ENCODE assay signal across 15 cellular contexts in the genomic region with DNA sequence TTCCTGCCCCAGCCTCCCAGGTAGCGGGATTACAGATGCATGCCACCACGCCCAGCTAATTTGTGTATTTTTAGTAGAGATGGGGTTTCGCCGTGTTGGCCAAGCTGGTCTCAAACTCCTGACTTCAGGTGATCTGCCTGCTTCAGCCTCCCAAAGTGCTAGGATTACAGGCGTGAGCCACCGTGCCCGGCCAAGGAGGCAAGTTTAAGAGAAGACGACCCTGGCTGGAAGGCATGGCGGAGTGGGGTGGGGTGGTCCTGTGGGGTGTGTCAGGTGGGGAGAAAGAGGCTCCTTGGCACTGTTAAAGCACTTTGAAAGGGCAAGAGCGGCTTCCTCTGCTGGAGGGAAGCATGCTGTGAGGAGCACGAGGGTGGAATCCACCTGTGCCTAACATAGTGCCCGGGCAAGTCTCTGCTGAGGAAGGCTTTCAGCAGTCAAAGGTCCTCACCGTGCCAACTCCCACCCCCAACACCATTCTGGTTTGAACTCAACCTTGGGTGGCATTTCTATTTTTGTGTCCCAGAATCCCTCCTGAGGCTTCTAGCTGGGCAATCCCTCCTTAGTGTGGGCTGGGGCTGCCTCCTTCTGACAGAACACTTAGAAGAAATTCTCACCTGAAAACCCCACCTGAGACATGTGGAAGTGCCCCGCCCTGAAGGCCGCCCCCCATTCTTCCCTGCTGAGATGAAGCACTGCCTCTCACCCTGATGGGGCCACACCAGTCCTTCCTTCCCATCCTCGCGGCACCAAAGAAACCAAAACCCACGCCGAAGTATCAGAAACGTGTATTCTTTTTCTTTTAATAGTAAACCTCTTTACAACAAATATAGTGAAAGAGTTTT. TPM values are rescaled to one million over a fixed set of nuclear protein-coding genes. Genes with fewer than 3 reads are reported as not detected.
DNase-seq lines count a peak whose midpoint lies in the region; ATAC-seq and TF ChIP-seq lines count a peak whose summit lies in the region.
"Had no signal": no experiment of that assay in that cellular context is flagged by ENCODE, and none has a peak within 500 bp of the region (broad histone marks: within the 10 kb centered on the region; RNA-seq: fewer than 3 reads in every experiment).

No MANE protein-coding gene starts in this region.

- no peak overlapping the region for H3K4me3 Mint-ChIP-seq in activated naive CD4-positive, alpha-beta T cell treated with anti-CD3 and anti-CD28 coated beads, Interleukin-2, amount 50 U/mL, for 24 hours
- H3K4me3 Mint-ChIP-seq in central memory CD8-positive, alpha-beta T cell = no peak overlapping the region
- H3K4me3 Mint-ChIP-seq: stimulated activated naive CD8-positive, alpha-beta T cell treated with anti-CD3 and anti-CD28 coated beads, Interleukin-15, amount 100 ng/mL, for 72 hours had no signal

- ATAC-seq in central memory CD8-positive, alpha-beta T cell (replicated peaks; ENCODE audit: extremely low read depth, poor library complexity, severe bottlenecking) = no peak
- ATAC-seq: A549; stimulated activated naive CD8-positive, alpha-beta T cell treated with anti-CD3 and anti-CD28 coated beads, Interleukin-15, amount 100 ng/mL, for 72 hours had no signal

- peaks cover 21% of the 10 kb centered on the region for H3K4me1 Mint-ChIP-seq in activated naive CD4-positive, alpha-beta T cell treated with anti-CD3 and anti-CD28 coated beads, Interleukin-2, amount 50 U/mL, for 24 hours
- peaks cover 34% of the 10 kb centered on the region for H3K4me1 Mint-ChIP-seq in central memory CD8-positive, alpha-beta T cell

- no peak for DNase-seq in activated naive CD4-positive, alpha-beta T cell treated with Interleukin-2 at 50 U/mL for 16 hours
- DNase-seq in central memory CD8-positive, alpha-beta T cell (ENCODE audit: low spot score in 2 of 2) = no peak
- DNase-seq in thyroid gland (no peak), ecto neural progenitor cell (ENCODE audit: low spot score) (no peak), NCI-H345 (lab: John Stamatoyannopoulos, UW) (no peak)
- DNase-seq in activated effector memory CD4-positive, alpha-beta T cell treated with anti-CD3 and anti-CD28 coated beads, Interleukin-2, amount 50 U/mL, for 16 hours = no peak
- DNase-seq: COR-L47; effector CD4-positive, alpha-beta T cell; NCI-H187; stimulated activated naive CD8-positive, alpha-beta T cell treated with anti-CD3 and anti-CD28 coated beads, Interleukin-15, amount 100 ng/mL, for 72 hours had no signal

- H3K27ac ChIP-seq in mucosa of rectum (ENCODE audit: low read depth in 2 of 2, low read length in 2 of 2) (peak overlapping the region; percentile 48 to 58), thyroid gland (peak overlapping the region in 2 of 3 donors; percentile 45 to 47)
- H3K27ac ChIP-seq: SK-N-MC had no signal

- no peaks in the 10 kb centered on the region for H3K9me3 Mint-ChIP-seq in activated naive CD4-positive, alpha-beta T cell treated with anti-CD3 and anti-CD28 coated beads, Interleukin-2, amount 50 U/mL, for 24 hours
- H3K9me3 Mint-ChIP-seq in central memory CD8-positive, alpha-beta T cell = no peaks in the 10 kb centered on the region
- H3K9me3 Mint-ChIP-seq: activated T-helper 2 cell treated with anti-CD3 and anti-CD28 coated beads, Interferon-gamma antibody, Interleukin-2, Interleukin-4, amounts not matched to agents 10 μg/mL and 5 μg/mL and 100 μg/mL, durations not matched to agents 14 hours and 24 hours and 36 hours; stimulated activated naive CD8-positive, alpha-beta T cell treated with anti-CD3 and anti-CD28 coated beads, Interleukin-15, amount 100 ng/mL, for 72 hours had no signal

- 88 to 89% methylated on average over 16 to 20 of the region's 20 CpGs for WGBS in thyroid gland, 2 donors

- TF ChIP-seq POLR2A in thyroid gland (IDR thresholded peaks at IDR 0.05) = no peak

- TF ChIP-seq CTCF in thyroid gland (IDR thresholded peaks at IDR 0.05) = no peak

- H3K9me3 ChIP-seq in mucosa of rectum (ENCODE audit: control insufficient read depth in 2 of 2, low read length in 2 of 2) (no peaks in the 10 kb centered on the region), thyroid gland (no peaks in the 10 kb centered on the region)
- H3K9me3 ChIP-seq: A549 had no signal

- intact Hi-C loops in thyroid gland (cut with DNase I) = loop anchor here (5.0 kb wide), 1 partner anchor 34 kb away; no protein-coding TSS in a partner anchor

- H3K36me3 ChIP-seq in mucosa of rectum (ENCODE audit: control insufficient read depth in 2 of 2, insufficient read depth in 2 of 2, low read length in 2 of 2) (peaks cover 23 to 26% of the 10 kb centered on the region in 2 donors), thyroid gland (peaks cover 18 to 22% of the 10 kb centered on the region in 2 donors)

- no peaks in the 10 kb centered on the region for H3K27me3 ChIP-seq in mucosa of rectum (ENCODE audit: control insufficient read depth in 2 of 2, insufficient read depth in 2 of 2, low read length in 2 of 2)
- H3K27me3 ChIP-seq in thyroid gland = no peaks in the 10 kb centered on the region

- H3K4me1 ChIP-seq in mucosa of rectum (ENCODE audit: control insufficient read depth in 2 of 2, insufficient read depth in 2 of 2, low read length in 2 of 2) = peaks cover 29 to 30% of the 10 kb centered on the region in 2 donors
- peaks cover 18 to 34% of the 10 kb centered on the region in 2 donors for H3K4me1 ChIP-seq in thyroid gland

- peak overlapping the region; percentile 71 for H3K27ac Mint-ChIP-seq in activated naive CD4-positive, alpha-beta T cell treated with anti-CD3 and anti-CD28 coated beads, Interleukin-2, amount 50 U/mL, for 24 hours
- peak overlapping the region; percentile 68 for H3K27ac Mint-ChIP-seq in central memory CD8-positive, alpha-beta T cell (ENCODE audit: low read depth)
- H3K27ac Mint-ChIP-seq: activated T-helper 2 cell treated with anti-CD3 and anti-CD28 coated beads, Interferon-gamma antibody, Interleukin-2, Interleukin-4, amounts not matched to agents 10 μg/mL and 5 μg/mL and 100 μg/mL, durations not matched to agents 14 hours and 24 hours and 36 hours had no signal

- peaks cover 10% of the 10 kb centered on the region for H3K36me3 Mint-ChIP-seq in activated naive CD4-positive, alpha-beta T cell treated with anti-CD3 and anti-CD28 coated beads, Interleukin-2, amount 50 U/mL, for 24 hours
- peaks cover 41% of the 10 kb centered on the region for H3K36me3 Mint-ChIP-seq in central memory CD8-positive, alpha-beta T cell (ENCODE audit: insufficient read depth)

- H3K9ac ChIP-seq in mucosa of rectum (ENCODE audit: low read depth in 1 of 2, low read length in 2 of 2) = no peak overlapping the region

- H3K4me3 ChIP-seq in mucosa of rectum (ENCODE audit: low read length in 2 of 2) (no peak overlapping the region), thyroid gland (replicated peaks in 1 of 3) (no peak overlapping the region)
- H3K4me3 ChIP-seq: A549, SK-N-MC had no signal

- H3K27me3 Mint-ChIP-seq in activated naive CD4-positive, alpha-beta T cell treated with anti-CD3 and anti-CD28 coated beads, Interleukin-2, amount 50 U/mL, for 24 hours = no peaks in the 10 kb centered on the region
- no peaks in the 10 kb centered on the region for H3K27me3 Mint-ChIP-seq in central memory CD8-positive, alpha-beta T cell
- H3K27me3 Mint-ChIP-seq: stimulated activated naive CD8-positive, alpha-beta T cell treated with anti-CD3 and anti-CD28 coated beads, Interleukin-15, amount 100 ng/mL, for 72 hours had no signal

RNA-seq across cellular contexts. Expression of gene MEF2D, which starts 37.4 kb away (rescaled TPM):
- total RNA-seq in thyroid gland = 10 to 100 TPM; 26.4 to 80.6 (median 32.0) TPM
